8 cellular contexts compared by ENCODE assay signal in genomic region chr10:102752934-102753664, GRCh38. TPM values are rescaled to one million over a fixed set of nuclear protein-coding genes. Genes with fewer than 3 reads are reported as not detected.
DNase-seq lines count a peak whose midpoint lies in the region; ATAC-seq and TF ChIP-seq lines count a peak whose summit lies in the region.

No MANE protein-coding gene starts in this region.

- DNase-seq in activated naive CD4-positive, alpha-beta T cell treated with anti-CD3 and anti-CD28 coated beads for 36 hours: peak; percentile 45
- DNase-seq in activated naive CD4-positive, alpha-beta T cell (lab: John Stamatoyannopoulos, UW): no peak
- DNase-seq in NCI-H82 treated with DMSO at 0.1 percent for 48 hours (lab: John Stamatoyannopoulos, UW; ENCODE audit: unreplicated experiment) (peak; percentile 6), right lobe of liver (peak in 1 of 3 donors; percentile 14), transverse colon (no peak), NCI-H128 (lab: John Stamatoyannopoulos, UW; ENCODE audit: unreplicated experiment) (no peak)
- no peak for DNase-seq in central memory CD8-positive, alpha-beta T cell (ENCODE audit: low spot score in 2 of 2)
- no peak for DNase-seq in T-helper 2 cell treated with Interferon-gamma antibody and Interleukin-4, amounts not matched to agents 5 μg/mL and 100 μg/mL, for 36 hours (ENCODE audit: low spot score)

- H3K27me3 Mint-ChIP-seq in activated naive CD4-positive, alpha-beta T cell treated with anti-CD3 and anti-CD28 coated beads for 36 hours (ENCODE audit: low read depth): no peaks in the 10 kb centered on the region
- H3K27me3 Mint-ChIP-seq in central memory CD8-positive, alpha-beta T cell: no peaks in the 10 kb centered on the region
- H3K27me3 Mint-ChIP-seq in T-helper 2 cell treated with Interferon-gamma antibody and Interleukin-4, amounts not matched to agents 5 μg/mL and 100 μg/mL, for 36 hours (ENCODE audit: low read depth): no peaks in the 10 kb centered on the region

- H3K27me3 ChIP-seq in right lobe of liver: no peaks in the 10 kb centered on the region
- H3K27me3 ChIP-seq in transverse colon: no peaks in the 10 kb centered on the region

- no peak overlapping the region for H3K4me3 Mint-ChIP-seq in activated naive CD4-positive, alpha-beta T cell treated with anti-CD3 and anti-CD28 coated beads for 36 hours
- no peak overlapping the region for H3K4me3 Mint-ChIP-seq in central memory CD8-positive, alpha-beta T cell
- H3K4me3 Mint-ChIP-seq in T-helper 2 cell treated with Interferon-gamma antibody and Interleukin-4, amounts not matched to agents 5 μg/mL and 100 μg/mL, for 36 hours: no peak overlapping the region

- H3K4me1 Mint-ChIP-seq in activated naive CD4-positive, alpha-beta T cell treated with anti-CD3 and anti-CD28 coated beads for 36 hours (ENCODE audit: low read depth): peaks cover 39% of the 10 kb centered on the region
- H3K4me1 Mint-ChIP-seq in central memory CD8-positive, alpha-beta T cell: peaks cover 44% of the 10 kb centered on the region
- H3K4me1 Mint-ChIP-seq in T-helper 2 cell treated with Interferon-gamma antibody and Interleukin-4, amounts not matched to agents 5 μg/mL and 100 μg/mL, for 36 hours (ENCODE audit: low read depth): peaks cover 29% of the 10 kb centered on the region

- ATAC-seq in central memory CD8-positive, alpha-beta T cell (replicated peaks; ENCODE audit: extremely low read depth, poor library complexity, severe bottlenecking): peak; percentile 67
- peak; percentile 88 to 94 (median 92) for ATAC-seq in right lobe of liver

- H3K4me3 ChIP-seq in right lobe of liver (no peak overlapping the region), transverse colon (no peak overlapping the region)

- no peak for TF ChIP-seq EP300 in transverse colon (IDR thresholded peaks at IDR 0.05; ENCODE audit: low read depth)

- TF ChIP-seq POLR2A in right lobe of liver (IDR thresholded peaks at IDR 0.05) (no peak), transverse colon (IDR thresholded peaks at IDR 0.05) (no peak)

- peaks cover 3% of the 10 kb centered on the region for H3K36me3 Mint-ChIP-seq in activated naive CD4-positive, alpha-beta T cell treated with anti-CD3 and anti-CD28 coated beads for 36 hours (ENCODE audit: low read depth)
- H3K36me3 Mint-ChIP-seq in central memory CD8-positive, alpha-beta T cell (ENCODE audit: insufficient read depth): peaks cover 13% of the 10 kb centered on the region
- peaks cover 9% of the 10 kb centered on the region for H3K36me3 Mint-ChIP-seq in T-helper 2 cell treated with Interferon-gamma antibody and Interleukin-4, amounts not matched to agents 5 μg/mL and 100 μg/mL, for 36 hours (ENCODE audit: low read depth)

- H3K9me3 ChIP-seq in right lobe of liver: no peaks in the 10 kb centered on the region
- no peaks in the 10 kb centered on the region for H3K9me3 ChIP-seq in transverse colon

- CTCF ChIA-PET in activated naive CD4-positive, alpha-beta T cell treated with anti-CD3 and anti-CD28 coated beads for 36 hours (lab: Charles Lee): interaction anchor here (0.5 to 3.8 kb wide), 15 partner anchors 9 to 81 kb away, joined by 3 to 27 read pairs (median 3); partner anchors contain the start of gene WBP1L

- intact Hi-C loops in activated naive CD4-positive, alpha-beta T cell treated with anti-CD3 and anti-CD28 coated beads for 36 hours (cut with micrococcal nuclease): loop anchor here (2.0 kb wide), 1 partner anchor 50 kb away; no protein-coding TSS in a partner anchor
- intact Hi-C loops in right lobe of liver (cut with DNase I): no loop called here
- intact Hi-C loops in transverse colon (cut with DNase I; ENCODE audit: low total_unique reads): no loop called here

- H3K9me3 Mint-ChIP-seq in activated naive CD4-positive, alpha-beta T cell treated with anti-CD3 and anti-CD28 coated beads for 36 hours: no peaks in the 10 kb centered on the region
- H3K9me3 Mint-ChIP-seq in central memory CD8-positive, alpha-beta T cell: no peaks in the 10 kb centered on the region
- H3K9me3 Mint-ChIP-seq in T-helper 2 cell treated with Interferon-gamma antibody and Interleukin-4, amounts not matched to agents 5 μg/mL and 100 μg/mL, for 36 hours: no peaks in the 10 kb centered on the region

- TF ChIP-seq CTCF in right lobe of liver (IDR thresholded peaks at IDR 0.05) (peak; percentile 46 to 72 (median 60)), transverse colon (IDR thresholded peaks at IDR 0.05) (peak; percentile 30 to 55 (median 41))

- peak overlapping the region; percentile 28 to 51 (median 39) for H3K27ac ChIP-seq in right lobe of liver
- peak overlapping the region; percentile 75 to 78 (median 76) for H3K27ac ChIP-seq in transverse colon

- in situ Hi-C loops in transverse colon (cut with MboI; ENCODE audit: low pct_ligation_motif_present in 1 of 4, low pct_unique_long_range_greater_than_20kb in 1 of 4, low sequenced_read_pairs in 3 of 4): no loop called here

- H3K36me3 ChIP-seq in right lobe of liver: no peaks in the 10 kb centered on the region
- no peaks in the 10 kb centered on the region for H3K36me3 ChIP-seq in transverse colon

- H3K4me1 ChIP-seq in right lobe of liver: peaks cover 0 to 13% (median 6%) of the 10 kb centered on the region in 4 donors
- H3K4me1 ChIP-seq in transverse colon: peaks cover 10 to 23% (median 18%) of the 10 kb centered on the region in 4 donors

- 71% methylated on average over 3 of the region's 4 CpGs for WGBS in right lobe of liver (ENCODE audit: insufficient coverage, low coverage, low lambda C conversion rate, missing lambda C conversion rate)
- 69 to 81% methylated on average over 1 to 4 of the region's 4 CpGs for WGBS in transverse colon (ENCODE audit: low coverage in 1 of 2), 2 donors

- no peak overlapping the region for H3K27ac Mint-ChIP-seq in activated naive CD4-positive, alpha-beta T cell treated with anti-CD3 and anti-CD28 coated beads for 36 hours
- H3K27ac Mint-ChIP-seq in central memory CD8-positive, alpha-beta T cell (ENCODE audit: low read depth): no peak overlapping the region
- H3K27ac Mint-ChIP-seq in T-helper 2 cell treated with Interferon-gamma antibody and Interleukin-4, amounts not matched to agents 5 μg/mL and 100 μg/mL, for 36 hours: no peak overlapping the region

RNA-seq across cellular contexts. Expression of gene WBP1L, which starts 9.4 kb away (rescaled TPM):
- 10 to 100 TPM; 10.5 to 11.8 TPM for total RNA-seq in activated naive CD4-positive, alpha-beta T cell treated with anti-CD3 and anti-CD28 coated beads for 36 hours
- total RNA-seq in right lobe of liver (10 to 100 TPM; 24.1 to 58.4 (median 32.8) TPM), transverse colon (100 to 1,000 TPM in 2 of 4 donors, 10 to 100 TPM in 2; 68.9 to 168 (median 129) TPM)

RNA-seq across cellular contexts. Expression of gene SFXN2, which starts 38.7 kb away (rescaled TPM):
- 1 to 10 TPM; 8.7 to 9.4 TPM for total RNA-seq in activated naive CD4-positive, alpha-beta T cell treated with anti-CD3 and anti-CD28 coated beads for 36 hours
- total RNA-seq in right lobe of liver (10 to 100 TPM in 4 of 6 experiments, 1 to 10 TPM in 2; 7.1 to 29.7 (median 16.5) TPM), transverse colon (10 to 100 TPM in 2 of 4 donors, 1 to 10 TPM in 2; 2.1 to 64.9 (median 7.3) TPM)

RNA-seq across cellular contexts. Expression of gene ARL3, which starts 38.9 kb away (rescaled TPM):
- total RNA-seq in activated naive CD4-positive, alpha-beta T cell treated with anti-CD3 and anti-CD28 coated beads for 36 hours: 1 to 10 TPM; 3.9 TPM
- 1 to 10 TPM; 1.1 to 3.3 (median 2.3) TPM for total RNA-seq in right lobe of liver
- total RNA-seq in transverse colon: 1 to 10 TPM; 2.2 to 3.4 (median 2.8) TPM

Comparison
In these comparisons a context has a peak if more than half of its experiments do, and no peak if none do; other contexts are left out.
1. DNase-seq: peak in activated naive CD4-positive, alpha-beta T cell treated with anti-CD3 and anti-CD28 coated beads for 36 hours (single experiment) and NCI-H82 treated with DMSO at 0.1 percent for 48 hours (single experiment); none in activated naive CD4-positive, alpha-beta T cell (0 of 4), central memory CD8-positive, alpha-beta T cell (0 of 2), transverse colon (single experiment), NCI-H128 (single experiment) and T-helper 2 cell treated with Interferon-gamma antibody and Interleukin-4, amounts not matched to agents 5 μg/mL and 100 μg/mL, for 36 hours (single experiment).